ENCODE assay signal across 28 cellular contexts in the genomic region with DNA sequence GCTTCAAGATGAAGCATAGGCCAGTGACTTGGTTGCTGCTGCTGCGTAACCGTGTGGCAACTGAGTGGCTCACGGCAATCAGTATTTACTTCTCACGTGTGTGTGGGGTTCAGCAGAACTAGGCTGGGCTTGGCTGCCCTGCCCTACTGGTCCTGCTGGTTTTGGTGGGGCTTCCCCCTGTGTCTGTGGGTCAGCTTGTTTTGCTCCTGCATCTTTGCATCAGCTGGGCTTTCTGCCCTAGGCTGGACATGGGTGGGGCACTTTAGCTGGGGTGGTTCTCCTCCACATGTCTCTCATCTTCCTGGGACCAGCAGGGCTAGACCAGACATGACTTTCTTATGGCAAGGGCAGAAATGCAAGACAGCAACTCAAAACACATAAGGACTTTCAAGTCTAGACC.
"Had no signal": no experiment of that assay in that cellular context is flagged by ENCODE, and none has a peak within 500 bp of the region (broad histone marks: within the 10 kb centered on the region; RNA-seq: fewer than 3 reads in every experiment).

No MANE protein-coding gene starts in this region.

- H3K4me3 Mint-ChIP-seq: activated CD4-positive, alpha-beta memory T cell treated with anti-CD3 and anti-CD28 coated beads, Interleukin-2, amount 10 ng/mL, durations not matched to agents 7 days and 5 days; activated CD4-positive, alpha-beta T cell treated with anti-CD3 and anti-CD28 coated beads, Interleukin-2, amount 10 ng/mL, durations not matched to agents 24 days and 14 days; activated naive CD4-positive, alpha-beta T cell treated with anti-CD3 and anti-CD28 coated beads, Interleukin-2, amount 50 U/mL, for 24 hours; activated naive CD8-positive, alpha-beta T cell treated with anti-CD3 and anti-CD28 coated beads, Interleukin-2, amount 50 U/mL, for 24 hours; activated T-cell treated with anti-CD3 and anti-CD28 coated beads, Interleukin-2, amount 50 U/mL, for 24 hours; central memory CD8-positive, alpha-beta T cell; dendritic cell treated with granulocyte-macrophage colony-stimulating factor and Interleukin-4, amounts not matched to agents 40 ng/mL and 50 ng/mL, for 4 days; natural killer cell; T-helper 17 cell had no signal

- DNase-seq: activated CD4-positive, alpha-beta memory T cell treated with anti-CD3 and anti-CD28 coated beads, Interleukin-2, amount 10 ng/mL, durations not matched to agents 7 days and 5 days; activated CD4-positive, alpha-beta T cell treated with anti-CD3 and anti-CD28 coated beads, Interleukin-2, amount 10 ng/mL, durations not matched to agents 24 days and 14 days; activated CD8-positive, alpha-beta memory T cell treated with anti-CD3 and anti-CD28 coated beads, Interleukin-2, amount 50 U/mL, for 48 hours; activated gamma-delta T cell treated with Interleukin-2 at 50 U/mL for 16 hours; activated naive CD8-positive, alpha-beta T cell treated with anti-CD3 and anti-CD28 coated beads, Interleukin-2, amount 50 U/mL, for 24 hours; activated T-cell treated with anti-CD3 and anti-CD28 coated beads, Interleukin-2, amount 50 U/mL, for 24 hours; amygdala; foreskin melanocyte; heart right ventricle; kidney glomerular epithelial cell; lower lobe of right lung; mesendoderm; natural killer cell; posterior cingulate gyrus; right lobe of liver; stimulated activated CD4-positive, alpha-beta T cell treated with anti-CD3 and anti-CD28 coated beads, Interleukin-2, amount 100 ng/mL, for 48 hours; stimulated activated naive CD4-positive, alpha-beta T cell treated with Interleukin-2 at 50 U/mL for 16 hours; SW 1271; T-helper 17 cell; T1000; uterus had no signal

- H3K27ac ChIP-seq: heart right ventricle, lower lobe of right lung, right lobe of liver, tibial nerve, uterus, WERI-Rb-1 had no signal

- H3K9me3 ChIP-seq: lower lobe of right lung, right lobe of liver, uterus had no signal

- H3K27me3 ChIP-seq: heart right ventricle, right lobe of liver, tibial nerve, uterus had no signal

- H3K36me3 Mint-ChIP-seq: activated naive CD4-positive, alpha-beta T cell treated with anti-CD3 and anti-CD28 coated beads, Interleukin-2, amount 50 U/mL, for 24 hours; natural killer cell had no signal

- H3K36me3 ChIP-seq: heart right ventricle, lower lobe of right lung, right lobe of liver, tibial nerve, uterus, WERI-Rb-1 had no signal

- H3K4me1 Mint-ChIP-seq: activated naive CD4-positive, alpha-beta T cell treated with anti-CD3 and anti-CD28 coated beads, Interleukin-2, amount 50 U/mL, for 24 hours; activated naive CD8-positive, alpha-beta T cell treated with anti-CD3 and anti-CD28 coated beads, Interleukin-2, amount 50 U/mL, for 24 hours; central memory CD8-positive, alpha-beta T cell had no signal

- H3K9me3 Mint-ChIP-seq: activated CD4-positive, alpha-beta T cell treated with anti-CD3 and anti-CD28 coated beads, Interleukin-2, amount 10 ng/mL, durations not matched to agents 24 days and 14 days; activated naive CD4-positive, alpha-beta T cell treated with anti-CD3 and anti-CD28 coated beads, Interleukin-2, amount 50 U/mL, for 24 hours; activated naive CD8-positive, alpha-beta T cell treated with anti-CD3 and anti-CD28 coated beads, Interleukin-2, amount 50 U/mL, for 24 hours; central memory CD8-positive, alpha-beta T cell; dendritic cell treated with granulocyte-macrophage colony-stimulating factor and Interleukin-4, amounts not matched to agents 40 ng/mL and 50 ng/mL, for 4 days; natural killer cell had no signal

- H3K4me1 ChIP-seq: heart right ventricle, lower lobe of right lung, tibial nerve, uterus had no signal

- H3K4me3 ChIP-seq: heart right ventricle, lower lobe of right lung, right lobe of liver, tibial nerve, uterus had no signal

- H3K27me3 Mint-ChIP-seq: activated CD4-positive, alpha-beta memory T cell treated with anti-CD3 and anti-CD28 coated beads, Interleukin-2, amount 10 ng/mL, durations not matched to agents 7 days and 5 days; activated CD4-positive, alpha-beta T cell treated with anti-CD3 and anti-CD28 coated beads, Interleukin-2, amount 10 ng/mL, durations not matched to agents 24 days and 14 days; activated naive CD4-positive, alpha-beta T cell treated with anti-CD3 and anti-CD28 coated beads, Interleukin-2, amount 50 U/mL, for 24 hours; activated naive CD8-positive, alpha-beta T cell treated with anti-CD3 and anti-CD28 coated beads, Interleukin-2, amount 50 U/mL, for 24 hours; activated T-cell treated with anti-CD3 and anti-CD28 coated beads, Interleukin-2, amount 50 U/mL, for 24 hours; central memory CD8-positive, alpha-beta T cell; T-helper 17 cell had no signal

- H3K27ac Mint-ChIP-seq: activated CD4-positive, alpha-beta memory T cell treated with anti-CD3 and anti-CD28 coated beads, Interleukin-2, amount 10 ng/mL, durations not matched to agents 7 days and 5 days; activated CD4-positive, alpha-beta T cell treated with anti-CD3 and anti-CD28 coated beads, Interleukin-2, amount 10 ng/mL, durations not matched to agents 24 days and 14 days; activated naive CD4-positive, alpha-beta T cell treated with anti-CD3 and anti-CD28 coated beads, Interleukin-2, amount 50 U/mL, for 24 hours; activated naive CD8-positive, alpha-beta T cell treated with anti-CD3 and anti-CD28 coated beads, Interleukin-2, amount 50 U/mL, for 24 hours; activated T-cell treated with anti-CD3 and anti-CD28 coated beads, Interleukin-2, amount 50 U/mL, for 24 hours; dendritic cell treated with granulocyte-macrophage colony-stimulating factor and Interleukin-4, amounts not matched to agents 40 ng/mL and 50 ng/mL, for 4 days; natural killer cell; T-helper 17 cell had no signal

- ATAC-seq: activated CD4-positive, CD25-positive, alpha-beta regulatory T cell treated with anti-CD3 and anti-CD28 coated beads, Interleukin-2, amount 50 U/mL, for 24 hours; activated naive CD8-positive, alpha-beta T cell treated with anti-CD3 and anti-CD28 coated beads, Interleukin-2, amount 50 U/mL, for 24 hours; heart right ventricle; left lobe of liver; natural killer cell; right lobe of liver; T-helper 17 cell had no signal
